In the genomic region with DNA sequence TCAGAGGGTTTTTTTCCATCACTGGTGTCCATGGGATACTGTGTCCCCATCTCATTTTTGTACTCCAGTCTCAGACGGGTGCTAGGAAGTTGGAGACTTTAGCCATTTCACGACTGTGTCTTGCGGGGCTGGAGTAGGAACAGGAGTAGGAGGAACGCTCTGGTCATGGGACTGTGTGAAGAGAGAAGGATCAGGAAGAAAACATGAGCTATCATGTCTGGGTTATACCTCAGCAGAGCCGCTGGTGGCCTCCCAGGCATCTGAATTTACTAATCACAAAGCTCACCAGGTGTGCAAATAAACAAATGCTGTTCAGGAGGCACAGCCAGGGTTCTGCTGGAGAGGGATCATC, we compare ENCODE assay signal across 9 cellular contexts.
A peak's percentile ranks its signal among the peaks of the same experiment; 100 is the strongest.
DNase-seq lines count a peak whose midpoint lies in the region; ATAC-seq lines count a peak whose summit lies in the region.
"Had no signal": no experiment of that assay in that cellular context is flagged by ENCODE, and none has a peak within 500 bp of the region (broad histone marks: within the 10 kb centered on the region; RNA-seq: fewer than 3 reads in every experiment).

No MANE protein-coding gene starts in this region.

- no peak overlapping the region for H3K9ac ChIP-seq in skeletal muscle tissue (ENCODE audit: low read depth in 1 of 3, low read length in 3 of 3)

- ATAC-seq in GM21526 (IDR thresholded peaks at IDR 0.05; ENCODE audit: low FRiP score, unreplicated experiment): no peak
- no peak for ATAC-seq in GM18867 (IDR thresholded peaks at IDR 0.05; ENCODE audit: unreplicated experiment)
- ATAC-seq in GM19328 (IDR thresholded peaks at IDR 0.05; ENCODE audit: unreplicated experiment): no peak

- DNase-seq in DMS53 treated with DMSO at 0.1 percent for 48 hours (lab: John Stamatoyannopoulos, UW; ENCODE audit: unreplicated experiment): peak; percentile 63
- DNase-seq in NCI-H510A (lab: John Stamatoyannopoulos, UW): peak; percentile 63
- DNase-seq in epithelial cell of prostate (ENCODE audit: low read depth, low spot score): no peak
- DNase-seq in DMS79 treated with DMSO at 0.1 percent for 48 hours (lab: John Stamatoyannopoulos, UW): no peak
- DNase-seq: activated T-cell treated with anti-CD3 and anti-CD28 coated beads, Interleukin-2, amount 50 U/mL, for 1 hour had no signal

- peak overlapping the region; percentile 63 for H3K27ac ChIP-seq in epithelial cell of prostate
- H3K27ac ChIP-seq in skeletal muscle tissue (ENCODE audit: low read depth, low read length): peak overlapping the region; percentile 72

- H3K27me3 ChIP-seq in skeletal muscle tissue (ENCODE audit: control insufficient read depth in 3 of 3, insufficient read depth in 3 of 3, low read length in 3 of 3): no peaks in the 10 kb centered on the region

- H3K36me3 ChIP-seq in skeletal muscle tissue (ENCODE audit: control insufficient read depth in 3 of 3, insufficient read depth in 3 of 3, low read length in 3 of 3): no peaks in the 10 kb centered on the region

- peaks cover 42 to 74% (median 55%) of the 10 kb centered on the region in 3 donors for H3K4me1 ChIP-seq in skeletal muscle tissue (ENCODE audit: control insufficient read depth in 3 of 3, insufficient read depth in 3 of 3, low read length in 3 of 3)

- H3K4me3 ChIP-seq in skeletal muscle tissue (ENCODE audit: low read length in 3 of 3): no peak overlapping the region

- H3K9me3 ChIP-seq in skeletal muscle tissue (ENCODE audit: control insufficient read depth in 3 of 3, low read length in 3 of 3): no peaks in the 10 kb centered on the region

Comparison
In these comparisons a context has a peak if more than half of its experiments do, and no peak if none do; other contexts are left out.
1. DNase-seq: peak in DMS53 treated with DMSO at 0.1 percent for 48 hours (single experiment) and NCI-H510A (single experiment); none in epithelial cell of prostate (single experiment) and DMS79 treated with DMSO at 0.1 percent for 48 hours (single experiment).